ENCODE assay signal across 9 cellular contexts in the genomic region with DNA sequence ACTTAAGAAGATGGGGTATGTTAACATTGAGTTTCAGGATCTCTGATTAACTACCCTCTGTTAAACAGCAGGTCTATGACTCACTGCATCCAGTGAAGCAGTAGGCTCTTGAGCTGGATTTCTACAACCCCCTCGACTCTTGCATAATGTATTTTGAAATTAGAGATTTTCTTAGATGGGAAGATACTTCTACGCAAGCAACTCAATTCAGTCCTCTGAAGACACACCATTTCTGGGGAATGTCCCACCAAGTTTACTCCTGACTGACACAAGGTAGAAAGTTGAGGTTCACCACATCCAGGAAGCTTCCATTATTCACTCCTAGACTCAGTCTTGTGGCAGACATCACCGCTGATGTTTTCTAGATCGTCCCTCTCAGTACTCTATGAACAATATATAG. TPM values are rescaled to one million over a fixed set of nuclear protein-coding genes. Genes with fewer than 3 reads are reported as not detected.
DNase-seq lines count a peak whose midpoint lies in the region; ATAC-seq lines count a peak whose summit lies in the region.
"Had no signal": no experiment of that assay in that cellular context is flagged by ENCODE, and none has a peak within 500 bp of the region (broad histone marks: within the 10 kb centered on the region; RNA-seq: fewer than 3 reads in every experiment).

No MANE protein-coding gene starts in this region.

- peaks cover 27% of the 10 kb centered on the region for H3K4me1 Mint-ChIP-seq in activated CD4-positive, alpha-beta T cell treated with anti-CD3 and anti-CD28 coated beads, Interleukin-2, amount 10 ng/mL, durations not matched to agents 24 days and 14 days

- DNase-seq in activated T-cell treated with anti-CD3 and anti-CD28 coated beads for 24 hours (ENCODE audit: low read depth), result peak; percentile 39
- no peak for DNase-seq in activated T-cell treated with anti-CD3 and anti-CD28 coated beads, Interleukin-2, amount 50 U/mL, for 1 hour
- DNase-seq in activated CD4-positive, alpha-beta T cell treated with anti-CD3 and anti-CD28 coated beads, Interleukin-2, amount 10 ng/mL, durations not matched to agents 24 days and 14 days, result peak; percentile 88
- peak; percentile 79 for DNase-seq in fibroblast of peridontal ligament (ENCODE audit: extremely low read depth)
- DNase-seq in stimulated activated naive CD8-positive, alpha-beta T cell treated with anti-CD3 and anti-CD28 coated beads, Interleukin-15, Interleukin-2, amounts not matched to agents 100 U/mL and 50 U/mL, for 24 hours, result peak; percentile 30
- DNase-seq in NCI-H82 (lab: John Stamatoyannopoulos, UW), result no peak
- DNase-seq in mesenteric fat pad (ENCODE audit: low spot score), result no peak
- no peak for DNase-seq in hypothalamus (lab: John Stamatoyannopoulos, UW)

- H3K9me3 Mint-ChIP-seq in activated CD4-positive, alpha-beta T cell treated with anti-CD3 and anti-CD28 coated beads, Interleukin-2, amount 10 ng/mL, durations not matched to agents 24 days and 14 days, result no peaks in the 10 kb centered on the region

- H3K4me3 Mint-ChIP-seq in activated CD4-positive, alpha-beta T cell treated with anti-CD3 and anti-CD28 coated beads, Interleukin-2, amount 10 ng/mL, durations not matched to agents 24 days and 14 days, result no peak overlapping the region

- intact Hi-C loops in activated CD4-positive, alpha-beta T cell treated with anti-CD3 and anti-CD28 coated beads, Interleukin-2, amount 10 ng/mL, durations not matched to agents 24 days and 14 days (cut with micrococcal nuclease), result loop anchor here (1.0 to 10.0 kb wide), 12 partner anchors 29 to 1103 kb away; a partner anchor contains a TSS

- H3K27me3 Mint-ChIP-seq in activated CD4-positive, alpha-beta T cell treated with anti-CD3 and anti-CD28 coated beads, Interleukin-2, amount 10 ng/mL, durations not matched to agents 24 days and 14 days, result peaks cover 3% of the 10 kb centered on the region

- H3K27ac Mint-ChIP-seq in activated CD4-positive, alpha-beta T cell treated with anti-CD3 and anti-CD28 coated beads, Interleukin-2, amount 10 ng/mL, durations not matched to agents 24 days and 14 days, result peak overlapping the region; percentile 17

- ATAC-seq in stimulated activated naive CD8-positive, alpha-beta T cell treated with anti-CD3 and anti-CD28 coated beads, Interleukin-15, Interleukin-2, amounts not matched to agents 100 U/mL and 50 U/mL, for 24 hours, result peak; percentile 88
- ATAC-seq: HepG2 had no signal

- no peaks in the 10 kb centered on the region for H3K36me3 Mint-ChIP-seq in activated CD4-positive, alpha-beta T cell treated with anti-CD3 and anti-CD28 coated beads, Interleukin-2, amount 10 ng/mL, durations not matched to agents 24 days and 14 days (ENCODE audit: low read depth)

RNA-seq across cellular contexts. Expression of a gene that starts 12.9 kb away (rescaled TPM):
- total RNA-seq in activated CD4-positive, alpha-beta T cell treated with anti-CD3 and anti-CD28 coated beads, Interleukin-2, amount 10 ng/mL, durations not matched to agents 24 days and 14 days, result 34.3 and 37.9 TPM in 2 replicates
- 87.9 TPM for total RNA-seq in mesenteric fat pad

RNA-seq across cellular contexts. Expression of a gene that starts 29.5 kb away (rescaled TPM):
- 4.8 and 5.3 TPM in 2 replicates for total RNA-seq in activated CD4-positive, alpha-beta T cell treated with anti-CD3 and anti-CD28 coated beads, Interleukin-2, amount 10 ng/mL, durations not matched to agents 24 days and 14 days
- total RNA-seq in mesenteric fat pad, result 28.6 TPM

Comparison
In these comparisons a context has a peak if more than half of its experiments do, and no peak if none do; other contexts are left out.
1. DNase-seq: peak in activated T-cell treated with anti-CD3 and anti-CD28 coated beads for 24 hours (single experiment), activated CD4-positive, alpha-beta T cell treated with anti-CD3 and anti-CD28 coated beads, Interleukin-2, amount 10 ng/mL, durations not matched to agents 24 days and 14 days (single experiment), fibroblast of peridontal ligament (single experiment) and stimulated activated naive CD8-positive, alpha-beta T cell treated with anti-CD3 and anti-CD28 coated beads, Interleukin-15, Interleukin-2, amounts not matched to agents 100 U/mL and 50 U/mL, for 24 hours (single experiment); none in activated T-cell treated with anti-CD3 and anti-CD28 coated beads, Interleukin-2, amount 50 U/mL, for 1 hour (single experiment), NCI-H82 (single experiment), mesenteric fat pad (single experiment) and hypothalamus (0 of 51).